1 cellular context compared by ENCODE assay signal in the genomic region with DNA sequence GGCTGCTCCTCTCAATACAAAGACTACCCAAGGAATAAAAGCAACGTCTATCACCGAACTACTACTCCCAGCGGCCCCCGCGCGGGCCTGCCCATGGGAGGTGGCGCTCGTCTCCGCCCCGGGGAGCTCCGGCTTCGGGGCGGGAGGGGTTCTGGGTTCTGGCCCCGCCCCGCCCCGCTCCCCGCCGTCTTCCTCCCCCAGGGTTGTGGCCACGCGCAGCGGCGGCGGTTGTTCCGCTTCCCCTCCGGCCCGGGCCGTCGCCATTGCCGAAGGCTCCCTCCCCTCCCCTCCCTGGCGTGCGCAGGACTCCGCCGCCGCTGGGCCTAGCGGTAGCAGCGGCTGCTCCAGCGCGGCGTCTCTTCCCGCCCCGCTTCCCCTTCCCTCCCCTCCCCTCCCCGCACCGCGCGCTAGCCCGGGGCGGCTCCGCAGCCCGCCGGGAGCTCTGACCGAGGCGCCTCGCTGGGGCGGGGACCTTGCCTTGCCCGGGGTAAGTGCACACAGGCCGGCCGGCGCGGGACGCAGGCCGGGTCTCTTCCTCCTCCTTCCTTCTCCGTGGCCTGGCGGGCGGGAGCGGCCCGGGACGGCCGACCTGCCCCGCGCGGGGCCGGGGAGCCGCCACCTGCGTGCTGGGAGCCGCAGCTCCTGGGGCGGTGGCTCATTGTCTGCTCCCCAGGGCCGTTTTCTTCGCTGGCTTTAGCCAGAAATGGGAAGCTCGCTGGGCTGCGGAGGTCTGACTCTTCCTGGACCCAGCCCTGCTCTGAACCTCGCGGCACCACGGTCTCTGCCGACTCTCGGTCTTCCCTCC.
TF ChIP-seq lines count a peak whose summit lies in the region.

A gene (plus strand): TSS at position 187 of the 805 bp plus-strand sequence. CDS start 42,790 bp downstream, outside the sequence.

TF ChIP-seq in HEK293, 187 proteins besides CTCF, POLR2A, EP300 and RAD21 (continued from another document):
- TF ChIP-seq, protein P1, sequence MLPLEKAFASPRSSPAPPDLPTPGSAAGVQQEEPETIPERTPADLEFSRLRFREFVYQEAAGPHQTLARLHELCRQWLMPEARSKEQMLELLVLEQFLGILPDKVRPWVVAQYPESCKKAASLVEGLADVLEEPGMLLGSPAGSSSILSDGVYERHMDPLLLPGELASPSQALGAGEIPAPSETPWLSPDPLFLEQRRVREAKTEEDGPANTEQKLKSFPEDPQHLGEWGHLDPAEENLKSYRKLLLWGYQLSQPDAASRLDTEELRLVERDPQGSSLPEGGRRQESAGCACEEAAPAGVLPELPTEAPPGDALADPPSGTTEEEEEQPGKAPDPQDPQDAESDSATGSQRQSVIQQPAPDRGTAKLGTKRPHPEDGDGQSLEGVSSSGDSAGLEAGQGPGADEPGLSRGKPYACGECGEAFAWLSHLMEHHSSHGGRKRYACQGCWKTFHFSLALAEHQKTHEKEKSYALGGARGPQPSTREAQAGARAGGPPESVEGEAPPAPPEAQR (tag by site-specific recombination; IDR thresholded peaks at IDR 0.05), result no peak
- TF ChIP-seq ZNF843 (tag by site-specific recombination; IDR thresholded peaks at IDR 0.05) (no peak), ZNF184 (tag by site-specific recombination; IDR thresholded peaks at IDR 0.05) (no peak), ZNF239 (tag by site-specific recombination; IDR thresholded peaks at IDR 0.05) (no peak), KLF1 (tag by site-specific recombination; IDR thresholded peaks at IDR 0.05) (peak; percentile 53; the same call in 1 of the 2 replicates), ZBTB20 (tag by site-specific recombination; IDR thresholded peaks at IDR 0.05) (peak; percentile 49), GLIS1 (tag by site-specific recombination; IDR thresholded peaks at IDR 0.05) (peak; percentile 81), GLI4 (tag by site-specific recombination; IDR thresholded peaks at IDR 0.05) (no peak), ZNF658 (tag by site-specific recombination; IDR thresholded peaks at IDR 0.05) (no peak), ZSCAN30 (tag by site-specific recombination; IDR thresholded peaks at IDR 0.05) (0 out of 2 replicates have a peak, but pooled peaks have one; percentile 67), MZF1 (tag by site-specific recombination; IDR thresholded peaks at IDR 0.05; ENCODE audit: borderline replicate concordance) (0 out of 2 replicates have a peak, but pooled peaks have one; percentile 28), ZNF76 (tag by site-specific recombination; IDR thresholded peaks at IDR 0.05; ENCODE audit: borderline replicate concordance, low read depth) (peak; percentile 91), IKZF3 (tag by site-specific recombination; IDR thresholded peaks at IDR 0.05) (0 out of 2 replicates have a peak, but pooled peaks have one; percentile 13), ZNF660 (tag by site-specific recombination; IDR thresholded peaks at IDR 0.05) (peak; percentile 22; the same call in 1 of the 2 replicates)
- TF ChIP-seq, protein P2, sequence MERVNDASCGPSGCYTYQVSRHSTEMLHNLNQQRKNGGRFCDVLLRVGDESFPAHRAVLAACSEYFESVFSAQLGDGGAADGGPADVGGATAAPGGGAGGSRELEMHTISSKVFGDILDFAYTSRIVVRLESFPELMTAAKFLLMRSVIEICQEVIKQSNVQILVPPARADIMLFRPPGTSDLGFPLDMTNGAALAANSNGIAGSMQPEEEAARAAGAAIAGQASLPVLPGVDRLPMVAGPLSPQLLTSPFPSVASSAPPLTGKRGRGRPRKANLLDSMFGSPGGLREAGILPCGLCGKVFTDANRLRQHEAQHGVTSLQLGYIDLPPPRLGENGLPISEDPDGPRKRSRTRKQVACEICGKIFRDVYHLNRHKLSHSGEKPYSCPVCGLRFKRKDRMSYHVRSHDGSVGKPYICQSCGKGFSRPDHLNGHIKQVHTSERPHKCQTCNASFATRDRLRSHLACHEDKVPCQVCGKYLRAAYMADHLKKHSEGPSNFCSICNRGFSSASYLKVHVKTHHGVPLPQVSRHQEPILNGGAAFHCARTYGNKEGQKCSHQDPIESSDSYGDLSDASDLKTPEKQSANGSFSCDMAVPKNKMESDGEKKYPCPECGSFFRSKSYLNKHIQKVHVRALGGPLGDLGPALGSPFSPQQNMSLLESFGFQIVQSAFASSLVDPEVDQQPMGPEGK (tag by site-specific recombination; IDR thresholded peaks at IDR 0.05), result peak; percentile 98
- TF ChIP-seq, protein P3, sequence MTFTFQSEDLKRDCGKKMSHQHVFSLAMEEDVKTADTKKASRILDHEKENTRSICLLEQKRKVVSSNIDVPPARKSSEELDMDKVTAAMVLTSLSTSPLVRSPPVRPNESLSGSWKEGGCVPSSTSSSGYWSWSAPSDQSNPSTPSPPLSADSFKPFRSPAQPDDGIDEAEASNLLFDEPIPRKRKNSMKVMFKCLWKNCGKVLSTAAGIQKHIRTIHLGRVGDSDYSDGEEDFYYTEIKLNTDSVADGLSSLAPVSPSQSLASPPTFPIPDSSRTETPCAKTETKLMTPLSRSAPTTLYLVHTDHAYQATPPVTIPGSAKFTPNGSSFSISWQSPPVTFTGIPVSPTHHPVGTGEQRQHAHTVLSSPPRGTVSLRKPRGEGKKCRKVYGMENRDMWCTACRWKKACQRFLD (tag by site-specific recombination; IDR thresholded peaks at IDR 0.05), result peak; percentile 61; the same call in 1 of the 2 replicates
- TF ChIP-seq, protein P4, sequence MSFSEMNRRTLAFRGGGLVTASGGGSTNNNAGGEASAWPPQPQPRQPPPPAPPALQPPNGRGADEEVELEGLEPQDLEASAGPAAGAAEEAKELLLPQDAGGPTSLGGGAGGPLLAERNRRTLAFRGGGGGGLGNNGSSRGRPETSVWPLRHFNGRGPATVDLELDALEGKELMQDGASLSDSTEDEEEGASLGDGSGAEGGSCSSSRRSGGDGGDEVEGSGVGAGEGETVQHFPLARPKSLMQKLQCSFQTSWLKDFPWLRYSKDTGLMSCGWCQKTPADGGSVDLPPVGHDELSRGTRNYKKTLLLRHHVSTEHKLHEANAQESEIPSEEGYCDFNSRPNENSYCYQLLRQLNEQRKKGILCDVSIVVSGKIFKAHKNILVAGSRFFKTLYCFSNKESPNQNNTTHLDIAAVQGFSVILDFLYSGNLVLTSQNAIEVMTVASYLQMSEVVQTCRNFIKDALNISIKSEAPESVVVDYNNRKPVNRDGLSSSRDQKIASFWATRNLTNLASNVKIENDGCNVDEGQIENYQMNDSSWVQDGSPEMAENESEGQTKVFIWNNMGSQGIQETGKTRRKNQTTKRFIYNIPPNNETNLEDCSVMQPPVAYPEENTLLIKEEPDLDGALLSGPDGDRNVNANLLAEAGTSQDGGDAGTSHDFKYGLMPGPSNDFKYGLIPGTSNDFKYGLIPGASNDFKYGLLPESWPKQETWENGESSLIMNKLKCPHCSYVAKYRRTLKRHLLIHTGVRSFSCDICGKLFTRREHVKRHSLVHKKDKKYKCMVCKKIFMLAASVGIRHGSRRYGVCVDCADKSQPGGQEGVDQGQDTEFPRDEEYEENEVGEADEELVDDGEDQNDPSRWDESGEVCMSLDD (tag by site-specific recombination; IDR thresholded peaks at IDR 0.05), result peak; percentile 79
- TF ChIP-seq, protein P5, sequence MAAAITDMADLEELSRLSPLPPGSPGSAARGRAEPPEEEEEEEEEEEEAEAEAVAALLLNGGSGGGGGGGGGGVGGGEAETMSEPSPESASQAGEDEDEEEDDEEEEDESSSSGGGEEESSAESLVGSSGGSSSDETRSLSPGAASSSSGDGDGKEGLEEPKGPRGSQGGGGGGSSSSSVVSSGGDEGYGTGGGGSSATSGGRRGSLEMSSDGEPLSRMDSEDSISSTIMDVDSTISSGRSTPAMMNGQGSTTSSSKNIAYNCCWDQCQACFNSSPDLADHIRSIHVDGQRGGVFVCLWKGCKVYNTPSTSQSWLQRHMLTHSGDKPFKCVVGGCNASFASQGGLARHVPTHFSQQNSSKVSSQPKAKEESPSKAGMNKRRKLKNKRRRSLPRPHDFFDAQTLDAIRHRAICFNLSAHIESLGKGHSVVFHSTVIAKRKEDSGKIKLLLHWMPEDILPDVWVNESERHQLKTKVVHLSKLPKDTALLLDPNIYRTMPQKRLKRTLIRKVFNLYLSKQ (tag by site-specific recombination; IDR thresholded peaks at IDR 0.05; ENCODE audit: borderline replicate concordance), result no peak
- TF ChIP-seq, protein P6, sequence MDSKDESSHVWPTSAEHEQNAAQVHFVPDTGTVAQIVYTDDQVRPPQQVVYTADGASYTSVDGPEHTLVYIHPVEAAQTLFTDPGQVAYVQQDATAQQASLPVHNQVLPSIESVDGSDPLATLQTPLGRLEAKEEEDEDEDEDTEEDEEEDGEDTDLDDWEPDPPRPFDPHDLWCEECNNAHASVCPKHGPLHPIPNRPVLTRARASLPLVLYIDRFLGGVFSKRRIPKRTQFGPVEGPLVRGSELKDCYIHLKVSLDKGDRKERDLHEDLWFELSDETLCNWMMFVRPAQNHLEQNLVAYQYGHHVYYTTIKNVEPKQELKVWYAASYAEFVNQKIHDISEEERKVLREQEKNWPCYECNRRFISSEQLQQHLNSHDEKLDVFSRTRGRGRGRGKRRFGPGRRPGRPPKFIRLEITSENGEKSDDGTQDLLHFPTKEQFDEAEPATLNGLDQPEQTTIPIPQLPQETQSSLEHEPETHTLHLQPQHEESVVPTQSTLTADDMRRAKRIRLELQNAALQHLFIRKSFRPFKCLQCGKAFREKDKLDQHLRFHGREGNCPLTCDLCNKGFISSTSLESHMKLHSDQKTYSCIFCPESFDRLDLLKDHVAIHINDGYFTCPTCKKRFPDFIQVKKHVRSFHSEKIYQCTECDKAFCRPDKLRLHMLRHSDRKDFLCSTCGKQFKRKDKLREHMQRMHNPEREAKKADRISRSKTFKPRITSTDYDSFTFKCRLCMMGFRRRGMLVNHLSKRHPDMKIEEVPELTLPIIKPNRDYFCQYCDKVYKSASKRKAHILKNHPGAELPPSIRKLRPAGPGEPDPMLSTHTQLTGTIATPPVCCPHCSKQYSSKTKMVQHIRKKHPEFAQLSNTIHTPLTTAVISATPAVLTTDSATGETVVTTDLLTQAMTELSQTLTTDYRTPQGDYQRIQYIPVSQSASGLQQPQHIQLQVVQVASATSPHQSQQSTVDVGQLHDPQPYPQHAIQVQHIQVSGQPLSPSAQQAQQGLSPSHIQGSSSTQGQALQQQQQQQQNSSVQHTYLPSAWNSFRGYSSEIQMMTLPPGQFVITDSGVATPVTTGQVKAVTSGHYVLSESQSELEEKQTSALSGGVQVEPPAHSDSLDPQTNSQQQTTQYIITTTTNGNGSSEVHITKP (tag by site-specific recombination; IDR thresholded peaks at IDR 0.05), result peak; percentile 50
- TF ChIP-seq, protein P7, sequence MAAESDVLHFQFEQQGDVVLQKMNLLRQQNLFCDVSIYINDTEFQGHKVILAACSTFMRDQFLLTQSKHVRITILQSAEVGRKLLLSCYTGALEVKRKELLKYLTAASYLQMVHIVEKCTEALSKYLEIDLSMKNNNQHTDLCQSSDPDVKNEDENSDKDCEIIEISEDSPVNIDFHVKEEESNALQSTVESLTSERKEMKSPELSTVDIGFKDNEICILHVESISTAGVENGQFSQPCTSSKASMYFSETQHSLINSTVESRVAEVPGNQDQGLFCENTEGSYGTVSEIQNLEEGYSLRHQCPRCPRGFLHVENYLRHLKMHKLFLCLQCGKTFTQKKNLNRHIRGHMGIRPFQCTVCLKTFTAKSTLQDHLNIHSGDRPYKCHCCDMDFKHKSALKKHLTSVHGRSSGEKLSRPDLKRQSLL (tag by site-specific recombination; IDR thresholded peaks at IDR 0.05), result no peak
- TF ChIP-seq, protein P8, sequence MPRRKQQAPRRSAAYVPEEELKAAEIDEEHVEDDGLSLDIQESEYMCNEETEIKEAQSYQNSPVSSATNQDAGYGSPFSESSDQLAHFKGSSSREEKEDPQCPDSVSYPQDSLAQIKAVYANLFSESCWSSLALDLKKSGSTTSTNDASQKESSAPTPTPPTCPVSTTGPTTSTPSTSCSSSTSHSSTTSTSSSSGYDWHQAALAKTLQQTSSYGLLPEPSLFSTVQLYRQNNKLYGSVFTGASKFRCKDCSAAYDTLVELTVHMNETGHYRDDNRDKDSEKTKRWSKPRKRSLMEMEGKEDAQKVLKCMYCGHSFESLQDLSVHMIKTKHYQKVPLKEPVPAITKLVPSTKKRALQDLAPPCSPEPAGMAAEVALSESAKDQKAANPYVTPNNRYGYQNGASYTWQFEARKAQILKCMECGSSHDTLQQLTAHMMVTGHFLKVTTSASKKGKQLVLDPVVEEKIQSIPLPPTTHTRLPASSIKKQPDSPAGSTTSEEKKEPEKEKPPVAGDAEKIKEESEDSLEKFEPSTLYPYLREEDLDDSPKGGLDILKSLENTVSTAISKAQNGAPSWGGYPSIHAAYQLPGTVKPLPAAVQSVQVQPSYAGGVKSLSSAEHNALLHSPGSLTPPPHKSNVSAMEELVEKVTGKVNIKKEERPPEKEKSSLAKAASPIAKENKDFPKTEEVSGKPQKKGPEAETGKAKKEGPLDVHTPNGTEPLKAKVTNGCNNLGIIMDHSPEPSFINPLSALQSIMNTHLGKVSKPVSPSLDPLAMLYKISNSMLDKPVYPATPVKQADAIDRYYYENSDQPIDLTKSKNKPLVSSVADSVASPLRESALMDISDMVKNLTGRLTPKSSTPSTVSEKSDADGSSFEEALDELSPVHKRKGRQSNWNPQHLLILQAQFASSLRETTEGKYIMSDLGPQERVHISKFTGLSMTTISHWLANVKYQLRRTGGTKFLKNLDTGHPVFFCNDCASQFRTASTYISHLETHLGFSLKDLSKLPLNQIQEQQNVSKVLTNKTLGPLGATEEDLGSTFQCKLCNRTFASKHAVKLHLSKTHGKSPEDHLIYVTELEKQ (tag by site-specific recombination; IDR thresholded peaks at IDR 0.05; ENCODE audit: borderline replicate concordance), result no peak
TF ChIP-seq in HEK293: peak in this region for 36.
